ENCODE assay signal across 18 cellular contexts in genomic region chr3:105715372-105715771, GRCh38.
DNase-seq lines count a peak whose midpoint lies in the region; ATAC-seq and TF ChIP-seq lines count a peak whose summit lies in the region.
"Had no signal": no experiment of that assay in that cellular context is flagged by ENCODE, and none has a peak within 500 bp of the region (broad histone marks: within the 10 kb centered on the region; RNA-seq: fewer than 3 reads in every experiment).

No MANE protein-coding gene starts in this region.

- H3K27me3 ChIP-seq in mammary epithelial cell (ENCODE audit: insufficient read depth, low read length), result no peaks in the 10 kb centered on the region
- H3K27me3 ChIP-seq: esophagus squamous epithelium had no signal

- H3K27me3 Mint-ChIP-seq in type B pancreatic cell, result no peaks in the 10 kb centered on the region
- H3K27me3 Mint-ChIP-seq: activated B cell treated with CpG ODN at 0.5 μM for 24 hours; brain; CD4-positive, alpha-beta memory T cell had no signal

- peaks cover 7% of the 10 kb centered on the region for H3K36me3 ChIP-seq in mammary epithelial cell (ENCODE audit: insufficient read depth, low read length)

- peaks cover 5% of the 10 kb centered on the region for H3K4me1 ChIP-seq in mammary epithelial cell (ENCODE audit: insufficient read depth, low read length)
- H3K4me1 ChIP-seq: esophagus squamous epithelium had no signal

- no TSS peak for BruUV-seq in mammary epithelial cell (replicated peaks; lab: Mats Ljungman, UMichigan)

- dilution Hi-C loops in mammary epithelial cell (cut with HindIII; ENCODE audit: low sequenced_read_pairs), result no loop called here

- TF ChIP-seq CTCF in AG09309 (IDR thresholded peaks at IDR 0.05; ENCODE audit: control insufficient read depth, insufficient read depth, low read depth, low read length, missing control alignments) (no peak), mammary epithelial cell (conservative IDR thresholded peaks at IDR 0.05 in 1 of 2, IDR thresholded peaks at IDR 0.05 in 1 of 2; ENCODE audit: extremely low read depth in 1 of 2, insufficient read depth in 1 of 2, low read depth in 1 of 2, low read length in 2 of 2) (no peak), type B pancreatic cell (conservative IDR thresholded peaks at IDR 0.05) (no peak)

- in situ Hi-C loops in mammary epithelial cell (cut with MboI; ENCODE audit: low sequenced_read_pairs in 2 of 2), result no loop called here

- H3K4me3 ChIP-seq in AG09309 (ENCODE audit: control insufficient read depth, low read depth, low read length) (no peak overlapping the region), mammary epithelial cell (replicated peaks in 1 of 3; ENCODE audit: insufficient read depth in 1 of 3, low read depth in 2 of 3, low read length in 3 of 3) (no peak overlapping the region)
- H3K4me3 ChIP-seq: esophagus squamous epithelium had no signal

- H3K4me3 Mint-ChIP-seq in type B pancreatic cell, result no peak overlapping the region
- H3K4me3 Mint-ChIP-seq: activated B cell treated with CpG ODN at 0.5 μM for 24 hours; brain; CD4-positive, alpha-beta memory T cell had no signal

- no peaks in the 10 kb centered on the region for H3K79me2 ChIP-seq in mammary epithelial cell (ENCODE audit: insufficient read depth, low read length)

- peaks cover 7% of the 10 kb centered on the region for H3K4me1 Mint-ChIP-seq in type B pancreatic cell (ENCODE audit: unreplicated experiment)
- H3K4me1 Mint-ChIP-seq: activated B cell treated with CpG ODN at 0.5 μM for 24 hours had no signal

- no peaks in the 10 kb centered on the region for H3K9me3 ChIP-seq in mammary epithelial cell (replicated peaks; ENCODE audit: insufficient read depth, low read length)
- H3K9me3 ChIP-seq: esophagus squamous epithelium had no signal

- CTCF ChIA-PET in mammary epithelial cell (lab: Charles Lee; ENCODE audit: low non-redundant PET), result no interaction called here

- H3K9me3 Mint-ChIP-seq in type B pancreatic cell, result no peaks in the 10 kb centered on the region
- H3K9me3 Mint-ChIP-seq: activated B cell treated with CpG ODN at 0.5 μM for 24 hours, brain had no signal

- H3K36me3 Mint-ChIP-seq in type B pancreatic cell, result peaks cover 48% of the 10 kb centered on the region

- DNase-seq in AG09309 (ENCODE audit: low read depth) (peak; percentile 46), HS-5 (ENCODE audit: low read depth) (peak; percentile 48), mammary epithelial cell (peak; percentile 91), left kidney (ENCODE audit: low read depth, low spot score) (peak; percentile 1), type B pancreatic cell (ENCODE audit: extremely low spot score, unreplicated experiment) (no peak), cortex of kidney (lab: John Stamatoyannopoulos, UW) (no peak)
- DNase-seq: activated B cell treated with CpG ODN at 0.5 μM for 24 hours; activated T-cell treated with anti-CD3 and anti-CD28 coated beads, Interleukin-2, amount 50 U/mL, for 1 hour; CD4-positive, alpha-beta memory T cell; esophagus squamous epithelium; kidney; NCI-H1436 treated with DMSO at 0.1 percent for 48 hours; NCI-H748 treated with DMSO at 0.1 percent for 48 hours; stimulated activated CD4-positive, alpha-beta T cell treated with anti-CD3 and anti-CD28 coated beads, Interleukin-2, amount 100 ng/mL, for 24 hours; stimulated activated naive CD4-positive, alpha-beta T cell had no signal

- ATAC-seq in HG03045 (IDR thresholded peaks at IDR 0.05; ENCODE audit: unreplicated experiment) (no peak), HG02840 (IDR thresholded peaks at IDR 0.05; ENCODE audit: low FRiP score, unreplicated experiment) (no peak)

- WGBS in mammary epithelial cell (ENCODE audit: low coverage, missing lambda C conversion rate), result 6% methylated on average over 3 of the region's 3 CpGs

- H2AFZ ChIP-seq in mammary epithelial cell (ENCODE audit: low read depth, low read length), result no peak overlapping the region

- no peaks in the 10 kb centered on the region for H4K20me1 ChIP-seq in mammary epithelial cell (ENCODE audit: insufficient read depth, low read length)

- peak overlapping the region; percentile 43 for H3K9ac ChIP-seq in mammary epithelial cell (ENCODE audit: insufficient read depth, low read length)

- no peak overlapping the region for H3K4me2 ChIP-seq in mammary epithelial cell (ENCODE audit: insufficient read depth, low read depth, low read length)

- H3K27ac Mint-ChIP-seq in type B pancreatic cell, result no peak overlapping the region
- H3K27ac Mint-ChIP-seq: activated B cell treated with CpG ODN at 0.5 μM for 24 hours had no signal

- intact Hi-C loops in mammary epithelial cell (cut with micrococcal nuclease), result no loop called here

- H3K27ac ChIP-seq in mammary epithelial cell (ENCODE audit: insufficient read depth, low read depth, low read length), result peak overlapping the region; percentile 93
- H3K27ac ChIP-seq: esophagus squamous epithelium had no signal

Comparison
In these comparisons a context has a peak if more than half of its experiments do, and no peak if none do; other contexts are left out.
1. DNase-seq: peak in AG09309 (single experiment), HS-5 (single experiment), mammary epithelial cell (single experiment) and left kidney (single experiment); none in type B pancreatic cell (single experiment) and cortex of kidney (single experiment).